ENCODE assay signal across 15 cellular contexts in the genomic region with DNA sequence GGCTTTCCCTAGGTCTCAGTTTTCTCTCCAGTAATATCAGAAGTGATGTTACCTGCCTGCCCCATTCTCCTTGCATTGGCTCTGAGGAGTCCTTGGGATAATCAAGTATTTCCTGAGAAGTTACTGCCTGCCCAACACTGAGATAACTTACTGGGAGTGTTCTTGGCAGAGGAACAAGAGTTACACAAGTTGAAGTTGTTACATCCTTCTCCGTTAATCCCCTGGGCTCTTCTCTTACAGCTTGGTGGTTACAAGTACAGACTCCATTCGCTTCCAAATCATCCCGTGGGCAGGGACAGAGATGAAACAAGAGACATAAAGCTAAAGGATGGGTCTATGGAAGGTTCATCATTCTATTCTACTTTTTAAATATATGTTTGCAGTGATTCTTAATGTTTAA.
DNase-seq lines count a peak whose midpoint lies in the region; ATAC-seq and TF ChIP-seq lines count a peak whose summit lies in the region.
"Had no signal": no experiment of that assay in that cellular context is flagged by ENCODE, and none has a peak within 500 bp of the region (broad histone marks: within the 10 kb centered on the region; RNA-seq: fewer than 3 reads in every experiment).

No MANE protein-coding gene starts in this region.

- H3K9me3 Mint-ChIP-seq in HFFc6: no peaks in the 10 kb centered on the region
- no peaks in the 10 kb centered on the region for H3K9me3 Mint-ChIP-seq in MCF 10A (ENCODE audit: unreplicated experiment)
- H3K9me3 Mint-ChIP-seq in stimulated activated memory B cell treated with anti-CD40 and anti-IgM and Interleukin-4, amounts not matched to agents 10 μg/mL and 1 μg/mL and 100 μg/mL, for 72 hours: no peaks in the 10 kb centered on the region
- H3K9me3 Mint-ChIP-seq: activated naive CD4-positive, alpha-beta T cell treated with anti-CD3 and anti-CD28 coated beads, Interleukin-2, amount 10 ng/mL, durations not matched to agents 7 days and 5 days had no signal

- H3K9me3 ChIP-seq in right cardiac atrium (ENCODE audit: control insufficient read depth, low read length): no peaks in the 10 kb centered on the region
- H3K9me3 ChIP-seq: sigmoid colon had no signal

- H3K4me3 Mint-ChIP-seq in HFFc6 (no peak overlapping the region), MCF 10A (ENCODE audit: unreplicated experiment) (no peak overlapping the region)
- H3K4me3 Mint-ChIP-seq in stimulated activated memory B cell treated with anti-CD40 and anti-IgM and Interleukin-4, amounts not matched to agents 10 μg/mL and 1 μg/mL and 100 μg/mL, for 72 hours: no peak overlapping the region
- H3K4me3 Mint-ChIP-seq: activated naive CD4-positive, alpha-beta T cell treated with anti-CD3 and anti-CD28 coated beads, Interleukin-2, amount 10 ng/mL, durations not matched to agents 7 days and 5 days had no signal

- H3K27me3 Mint-ChIP-seq in HFFc6 (ENCODE audit: insufficient read depth): peaks cover 3% of the 10 kb centered on the region
- H3K27me3 Mint-ChIP-seq in MCF 10A (ENCODE audit: insufficient read depth, unreplicated experiment): no peaks in the 10 kb centered on the region
- no peaks in the 10 kb centered on the region for H3K27me3 Mint-ChIP-seq in stimulated activated memory B cell treated with anti-CD40 and anti-IgM and Interleukin-4, amounts not matched to agents 10 μg/mL and 1 μg/mL and 100 μg/mL, for 72 hours
- H3K27me3 Mint-ChIP-seq: activated naive CD4-positive, alpha-beta T cell treated with anti-CD3 and anti-CD28 coated beads, Interleukin-2, amount 10 ng/mL, durations not matched to agents 7 days and 5 days had no signal

- H3K4me1 Mint-ChIP-seq in HFFc6 (ENCODE audit: low read depth): peaks cover 70% of the 10 kb centered on the region
- H3K4me1 Mint-ChIP-seq in MCF 10A (ENCODE audit: insufficient read depth, unreplicated experiment): peaks cover 52% of the 10 kb centered on the region
- no peaks in the 10 kb centered on the region for H3K4me1 Mint-ChIP-seq in stimulated activated memory B cell treated with anti-CD40 and anti-IgM and Interleukin-4, amounts not matched to agents 10 μg/mL and 1 μg/mL and 100 μg/mL, for 72 hours
- H3K4me1 Mint-ChIP-seq: activated naive CD4-positive, alpha-beta T cell treated with anti-CD3 and anti-CD28 coated beads, Interleukin-2, amount 10 ng/mL, durations not matched to agents 7 days and 5 days had no signal

- TF ChIP-seq CTCF in HFFc6 (IDR thresholded peaks at IDR 0.05) (no peak), MCF 10A (IDR thresholded peaks at IDR 0.05; ENCODE audit: unreplicated experiment) (no peak)

- H3K27ac Mint-ChIP-seq in HFFc6 (peak overlapping the region; percentile 87), MCF 10A (ENCODE audit: low read depth, unreplicated experiment) (no peak overlapping the region)
- H3K27ac Mint-ChIP-seq in stimulated activated memory B cell treated with anti-CD40 and anti-IgM and Interleukin-4, amounts not matched to agents 10 μg/mL and 1 μg/mL and 100 μg/mL, for 72 hours: peak overlapping the region; percentile 10
- H3K27ac Mint-ChIP-seq: activated naive CD4-positive, alpha-beta T cell treated with anti-CD3 and anti-CD28 coated beads, Interleukin-2, amount 10 ng/mL, durations not matched to agents 7 days and 5 days had no signal

- ATAC-seq in right cardiac atrium: peak; percentile 73 to 82
- no peak for ATAC-seq in stimulated activated memory B cell treated with anti-CD40 and anti-IgM and Interleukin-4, amounts not matched to agents 10 μg/mL and 1 μg/mL and 100 μg/mL, for 72 hours
- no peak for ATAC-seq in HG03135 (IDR thresholded peaks at IDR 0.05; ENCODE audit: unreplicated experiment)
- ATAC-seq in GM18498 (IDR thresholded peaks at IDR 0.05; ENCODE audit: unreplicated experiment): no peak
- ATAC-seq: left colon had no signal

- WGBS in right cardiac atrium: 28% methylated on average over 3 of the region's 3 CpGs

- peak overlapping the region; percentile 30 for H3K27ac ChIP-seq in right cardiac atrium (ENCODE audit: low read length)

- intact Hi-C loops in MCF 10A (cut with micrococcal nuclease): no loop called here
- intact Hi-C loops in right cardiac atrium (cut with DNase I): no loop called here

- H3K4me3 ChIP-seq in right cardiac atrium (ENCODE audit: low read length): no peak overlapping the region
- H3K4me3 ChIP-seq: sigmoid colon had no signal

- peaks cover 15% of the 10 kb centered on the region for H3K4me1 ChIP-seq in right cardiac atrium (ENCODE audit: control insufficient read depth, insufficient read depth, low read length)

- DNase-seq in HFFc6: peak; percentile 63
- DNase-seq in MCF 10A (ENCODE audit: unreplicated experiment): peak; percentile 96
- DNase-seq in right cardiac atrium: no peak
- DNase-seq in NCI-H69 (lab: John Stamatoyannopoulos, UW): no peak
- no peak for DNase-seq in HT-29 (ENCODE audit: low spot score)
- DNase-seq: activated naive CD4-positive, alpha-beta T cell treated with anti-CD3 and anti-CD28 coated beads, Interleukin-2, amount 10 ng/mL, durations not matched to agents 7 days and 5 days; DMS53; KBM-7; left colon; NCI-H2171 treated with DMSO at 0.1 percent for 48 hours; SIG-M5; sigmoid colon had no signal

- H3K27me3 ChIP-seq in right cardiac atrium (ENCODE audit: control insufficient read depth, insufficient read depth): no peaks in the 10 kb centered on the region
- H3K27me3 ChIP-seq: sigmoid colon had no signal

- no TSS peak for BruUV-seq in MCF 10A (replicated peaks; lab: Mats Ljungman, UMichigan)

- POLR2A ChIA-PET in MCF 10A (lab: Yijun Ruan, JAX): interaction anchor here (0.6 to 2.8 kb wide), 8 partner anchors 12 to 376 kb away, joined by 3 to 22 read pairs (median 5); a partner anchor contains a TSS

- CTCF ChIA-PET in MCF 10A (lab: Yijun Ruan, JAX): interaction anchor here (1.0 to 3.1 kb wide), 4 partner anchors 12 to 299 kb away, joined by 3 to 23 read pairs (median 6); no protein-coding TSS in a partner anchor

- peaks cover 24% of the 10 kb centered on the region; the same call in 1 of the 2 replicates for H3K36me3 Mint-ChIP-seq in HFFc6 (ENCODE audit: low read depth)
- peaks cover 5% of the 10 kb centered on the region for H3K36me3 Mint-ChIP-seq in MCF 10A (ENCODE audit: insufficient read depth, unreplicated experiment)
- H3K36me3 Mint-ChIP-seq in stimulated activated memory B cell treated with anti-CD40 and anti-IgM and Interleukin-4, amounts not matched to agents 10 μg/mL and 1 μg/mL and 100 μg/mL, for 72 hours: peaks cover 14% of the 10 kb centered on the region

Comparison
In these comparisons a context has a peak if more than half of its experiments do, and no peak if none do; other contexts are left out.
1. DNase-seq: peak in HFFc6 (single experiment) and MCF 10A (single experiment); none in right cardiac atrium (0 of 3), NCI-H69 (single experiment) and HT-29 (single experiment).
2. ATAC-seq: peak in right cardiac atrium (2 of 2); none in stimulated activated memory B cell treated with anti-CD40 and anti-IgM and Interleukin-4, amounts not matched to agents 10 μg/mL and 1 μg/mL and 100 μg/mL, for 72 hours (single experiment), HG03135 (single experiment) and GM18498 (single experiment).